1 cellular context compared by ENCODE assay signal in genomic region chr16:87410958-87411357, GRCh38.
TF ChIP-seq lines count a peak whose summit lies in the region.

No MANE protein-coding gene starts in this region.

TF ChIP-seq in GM23338, 12 proteins besides CTCF, POLR2A, EP300 and RAD21 (continued from another document):
- TF ChIP-seq, protein P1, sequence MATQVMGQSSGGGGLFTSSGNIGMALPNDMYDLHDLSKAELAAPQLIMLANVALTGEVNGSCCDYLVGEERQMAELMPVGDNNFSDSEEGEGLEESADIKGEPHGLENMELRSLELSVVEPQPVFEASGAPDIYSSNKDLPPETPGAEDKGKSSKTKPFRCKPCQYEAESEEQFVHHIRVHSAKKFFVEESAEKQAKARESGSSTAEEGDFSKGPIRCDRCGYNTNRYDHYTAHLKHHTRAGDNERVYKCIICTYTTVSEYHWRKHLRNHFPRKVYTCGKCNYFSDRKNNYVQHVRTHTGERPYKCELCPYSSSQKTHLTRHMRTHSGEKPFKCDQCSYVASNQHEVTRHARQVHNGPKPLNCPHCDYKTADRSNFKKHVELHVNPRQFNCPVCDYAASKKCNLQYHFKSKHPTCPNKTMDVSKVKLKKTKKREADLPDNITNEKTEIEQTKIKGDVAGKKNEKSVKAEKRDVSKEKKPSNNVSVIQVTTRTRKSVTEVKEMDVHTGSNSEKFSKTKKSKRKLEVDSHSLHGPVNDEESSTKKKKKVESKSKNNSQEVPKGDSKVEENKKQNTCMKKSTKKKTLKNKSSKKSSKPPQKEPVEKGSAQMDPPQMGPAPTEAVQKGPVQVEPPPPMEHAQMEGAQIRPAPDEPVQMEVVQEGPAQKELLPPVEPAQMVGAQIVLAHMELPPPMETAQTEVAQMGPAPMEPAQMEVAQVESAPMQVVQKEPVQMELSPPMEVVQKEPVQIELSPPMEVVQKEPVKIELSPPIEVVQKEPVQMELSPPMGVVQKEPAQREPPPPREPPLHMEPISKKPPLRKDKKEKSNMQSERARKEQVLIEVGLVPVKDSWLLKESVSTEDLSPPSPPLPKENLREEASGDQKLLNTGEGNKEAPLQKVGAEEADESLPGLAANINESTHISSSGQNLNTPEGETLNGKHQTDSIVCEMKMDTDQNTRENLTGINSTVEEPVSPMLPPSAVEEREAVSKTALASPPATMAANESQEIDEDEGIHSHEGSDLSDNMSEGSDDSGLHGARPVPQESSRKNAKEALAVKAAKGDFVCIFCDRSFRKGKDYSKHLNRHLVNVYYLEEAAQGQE (IDR thresholded peaks at IDR 0.05; ENCODE audit: unreplicated experiment), result no peak
- TF ChIP-seq STAT1 (IDR thresholded peaks at IDR 0.05; ENCODE audit: unreplicated experiment) (no peak), EZH2 (IDR thresholded peaks at IDR 0.05; ENCODE audit: low read depth, unreplicated experiment) (no peak), JUNB (IDR thresholded peaks at IDR 0.05; ENCODE audit: unreplicated experiment) (no peak), CREB1 (CRISPR knock-in tag; IDR thresholded peaks at IDR 0.05; ENCODE audit: low read depth) (no peak), ZNF462 (CRISPR knock-in tag; IDR thresholded peaks at IDR 0.05) (no peak), EZH2phosphoT487 (IDR thresholded peaks at IDR 0.05; ENCODE audit: unreplicated experiment) (no peak), ZNF114 (CRISPR knock-in tag; IDR thresholded peaks at IDR 0.05) (no peak), NANOG (IDR thresholded peaks at IDR 0.05; ENCODE audit: borderline replicate concordance) (no peak), ZNF331 (CRISPR knock-in tag; IDR thresholded peaks at IDR 0.05; ENCODE audit: low read depth) (no peak)
- TF ChIP-seq, protein P2, sequence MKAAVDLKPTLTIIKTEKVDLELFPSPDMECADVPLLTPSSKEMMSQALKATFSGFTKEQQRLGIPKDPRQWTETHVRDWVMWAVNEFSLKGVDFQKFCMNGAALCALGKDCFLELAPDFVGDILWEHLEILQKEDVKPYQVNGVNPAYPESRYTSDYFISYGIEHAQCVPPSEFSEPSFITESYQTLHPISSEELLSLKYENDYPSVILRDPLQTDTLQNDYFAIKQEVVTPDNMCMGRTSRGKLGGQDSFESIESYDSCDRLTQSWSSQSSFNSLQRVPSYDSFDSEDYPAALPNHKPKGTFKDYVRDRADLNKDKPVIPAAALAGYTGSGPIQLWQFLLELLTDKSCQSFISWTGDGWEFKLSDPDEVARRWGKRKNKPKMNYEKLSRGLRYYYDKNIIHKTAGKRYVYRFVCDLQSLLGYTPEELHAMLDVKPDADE (IDR thresholded peaks at IDR 0.05), result no peak
